Comparison of ENCODE assay signal across 19 cellular contexts in the genomic region with DNA sequence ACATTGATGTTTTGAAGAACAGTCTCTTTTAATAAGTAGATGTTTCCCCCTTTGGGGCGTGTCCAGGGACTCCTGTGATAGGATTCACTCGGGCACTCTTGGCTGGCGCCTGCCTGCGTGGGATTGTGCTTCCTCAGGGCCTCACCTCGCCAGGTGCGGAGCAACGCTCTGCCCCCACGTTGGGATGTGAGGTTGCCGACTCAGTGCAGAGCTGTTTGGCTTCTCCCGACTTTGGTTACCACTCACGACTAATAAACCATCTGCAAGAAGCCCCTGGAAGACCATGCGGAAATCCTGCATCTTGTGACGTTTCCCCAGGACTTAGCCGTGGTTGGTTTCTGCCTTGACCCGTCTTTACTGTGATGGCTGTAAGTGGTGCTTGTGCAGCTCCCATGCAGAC.
A peak's percentile ranks its signal among the peaks of the same experiment; 100 is the strongest.
DNase-seq lines count a peak whose midpoint lies in the region; ATAC-seq and TF ChIP-seq lines count a peak whose summit lies in the region.
"Had no signal": no experiment of that assay in that cellular context is flagged by ENCODE, and none has a peak within 500 bp of the region (broad histone marks: within the 10 kb centered on the region; RNA-seq: fewer than 3 reads in every experiment).

No MANE protein-coding gene starts in this region.

- no peak overlapping the region for H2BK120ac ChIP-seq in neuronal stem cell (ENCODE audit: low read depth, low read length)

- no peak overlapping the region for H2BK15ac ChIP-seq in neuronal stem cell (ENCODE audit: low read length)

- no peak overlapping the region for H3K4ac ChIP-seq in neuronal stem cell (ENCODE audit: low read length)

- no peaks in the 10 kb centered on the region for H3K36me3 ChIP-seq in CD4-positive, CD25-positive, alpha-beta regulatory T cell (ENCODE audit: control insufficient read depth, insufficient read depth, low read length)
- H3K36me3 ChIP-seq in Karpas-422 (ENCODE audit: insufficient read depth, low read length): no peaks in the 10 kb centered on the region
- no peaks in the 10 kb centered on the region for H3K36me3 ChIP-seq in neuronal stem cell (replicated peaks in 1 of 2; ENCODE audit: control insufficient read depth in 2 of 2, insufficient read depth in 2 of 2, low read length in 2 of 2)

- WGBS in neuronal stem cell (ENCODE audit: extremely low coverage in 2 of 2, insufficient read length in 2 of 2, insufficient replicate concordance in 1 of 2), 2 donors: no CpG with 5 or more reads among the region's 15 CpGs

- no peaks in the 10 kb centered on the region for H3K27me3 ChIP-seq in CD4-positive, CD25-positive, alpha-beta regulatory T cell (ENCODE audit: control insufficient read depth, insufficient read depth, low read length)
- H3K27me3 ChIP-seq in Karpas-422 (ENCODE audit: low read length) (no peaks in the 10 kb centered on the region), neuronal stem cell (ENCODE audit: control insufficient read depth in 3 of 3, insufficient read depth in 3 of 3, low read depth in 1 of 3, low read length in 3 of 3) (peaks cover 0 to 2% (median 0%) of the 10 kb centered on the region in 3 experiments)
- H3K27me3 ChIP-seq: BE2C, BLaER1 had no signal

- TF ChIP-seq CTCF in coronary artery (IDR thresholded peaks at IDR 0.05): no peak

- H4K8ac ChIP-seq in neuronal stem cell (ENCODE audit: low read depth, low read length): no peak overlapping the region

- H3K4me3 ChIP-seq in CD4-positive, CD25-positive, alpha-beta regulatory T cell (ENCODE audit: low read depth, low read length): no peak overlapping the region
- H3K4me3 ChIP-seq in Karpas-422 (ENCODE audit: low read length): no peak overlapping the region
- H3K4me3 ChIP-seq in coronary artery: no peak overlapping the region
- H3K4me3 ChIP-seq in neuronal stem cell (ENCODE audit: low read length in 2 of 2): no peak overlapping the region
- H3K4me3 ChIP-seq: BLaER1 had no signal

- H3K79me1 ChIP-seq in neuronal stem cell (ENCODE audit: low read depth, low read length): no peaks in the 10 kb centered on the region

- H3K9me3 ChIP-seq in CD4-positive, CD25-positive, alpha-beta regulatory T cell (ENCODE audit: control insufficient read depth in 2 of 2, low read length in 2 of 2): no peaks in the 10 kb centered on the region
- no peaks in the 10 kb centered on the region for H3K9me3 ChIP-seq in Karpas-422 (ENCODE audit: low read length)
- H3K9me3 ChIP-seq in neuronal stem cell (replicated peaks in 1 of 2; ENCODE audit: control insufficient read depth in 2 of 2, insufficient read depth in 1 of 2, low read depth in 1 of 2, low read length in 2 of 2): peaks cover 0 to 8% of the 10 kb centered on the region in 2 donors
- H3K9me3 ChIP-seq: Caco-2 had no signal

- H3K27ac ChIP-seq in CD4-positive, CD25-positive, alpha-beta regulatory T cell (ENCODE audit: insufficient read depth, low read length, poor library complexity, severe bottlenecking): no peak overlapping the region
- H3K27ac ChIP-seq in Karpas-422 (ENCODE audit: low read length): no peak overlapping the region
- H3K27ac ChIP-seq in coronary artery: no peak overlapping the region
- no peak overlapping the region for H3K27ac ChIP-seq in neuronal stem cell (replicated peaks; ENCODE audit: low read length)
- H3K27ac ChIP-seq: BLaER1 had no signal

- H2AFZ ChIP-seq in Karpas-422 (ENCODE audit: low read length): no peak overlapping the region
- H2AFZ ChIP-seq in neuronal stem cell (ENCODE audit: low read length): no peak overlapping the region

- H3K14ac ChIP-seq in neuronal stem cell (ENCODE audit: low read length): no peak overlapping the region

- no peaks in the 10 kb centered on the region for H3K4me1 ChIP-seq in CD4-positive, CD25-positive, alpha-beta regulatory T cell (ENCODE audit: control insufficient read depth, insufficient read depth, low read length, poor library complexity, severe bottlenecking)
- no peaks in the 10 kb centered on the region for H3K4me1 ChIP-seq in Karpas-422 (ENCODE audit: low read length)
- H3K4me1 ChIP-seq in neuronal stem cell (ENCODE audit: control insufficient read depth in 2 of 2, insufficient read depth in 1 of 2, low read depth in 1 of 2, low read length in 2 of 2): peaks cover 0 to 7% of the 10 kb centered on the region in 2 donors
- H3K4me1 ChIP-seq: Caco-2 had no signal

- no peak overlapping the region for H2BK5ac ChIP-seq in neuronal stem cell (ENCODE audit: low read length)

- peaks cover 5% of the 10 kb centered on the region for H3K27me3 Mint-ChIP-seq in CD4-positive, CD25-positive, alpha-beta regulatory T cell
- H3K27me3 Mint-ChIP-seq: CD4-positive, alpha-beta T cell had no signal

- H3K79me2 ChIP-seq in Karpas-422 (ENCODE audit: low read length): no peaks in the 10 kb centered on the region

- H3K4me3 Mint-ChIP-seq in CD4-positive, CD25-positive, alpha-beta regulatory T cell: no peak overlapping the region
- H3K4me3 Mint-ChIP-seq: CD14-positive monocyte; CD4-positive, alpha-beta T cell; CD8-positive, alpha-beta T cell had no signal

- H3K36me3 Mint-ChIP-seq in CD4-positive, CD25-positive, alpha-beta regulatory T cell: peaks cover under 1% of the 10 kb centered on the region
- H3K36me3 Mint-ChIP-seq: CD8-positive, alpha-beta T cell had no signal

- DNase-seq in CD4-positive, CD25-positive, alpha-beta regulatory T cell: no peak
- DNase-seq in Karpas-422 (peak; percentile 29), coronary artery (ENCODE audit: low spot score) (peak; percentile 59), neuronal stem cell (ENCODE audit: low spot score) (no peak), NCI-H128 (lab: John Stamatoyannopoulos, UW; ENCODE audit: unreplicated experiment) (no peak), NCI-H748 (lab: John Stamatoyannopoulos, UW; ENCODE audit: unreplicated experiment) (no peak)
- DNase-seq: 8988T; ACHN; BE2C; C1 segment of cervical spinal cord; Caco-2; Calu3; CD4-positive, alpha-beta T cell; CD8-positive, alpha-beta T cell; GF-D8 had no signal

- H2BK12ac ChIP-seq in neuronal stem cell (ENCODE audit: low read length): no peak overlapping the region

- no peak for ATAC-seq in CD4-positive, CD25-positive, alpha-beta regulatory T cell (ENCODE audit: low read depth in 2 of 2)
- no peak for ATAC-seq in HG02852 (IDR thresholded peaks at IDR 0.05; ENCODE audit: unreplicated experiment)
- ATAC-seq in HG03280 (IDR thresholded peaks at IDR 0.05; ENCODE audit: unreplicated experiment): no peak
- ATAC-seq: CD8-positive, alpha-beta T cell had no signal

- no peak overlapping the region for H4K91ac ChIP-seq in neuronal stem cell (ENCODE audit: low read depth, low read length, poor library complexity)

- no peak overlapping the region for H3K18ac ChIP-seq in neuronal stem cell (ENCODE audit: low read length)

- H3K9me3 Mint-ChIP-seq in CD4-positive, CD25-positive, alpha-beta regulatory T cell: peaks cover 0 to 2% (median 0%) of the 10 kb centered on the region in 7 donors
- H3K9me3 Mint-ChIP-seq: CD4-positive, alpha-beta T cell; CD8-positive, alpha-beta T cell had no signal

- no peaks in the 10 kb centered on the region for H3K9me2 ChIP-seq in Karpas-422 (replicated peaks; ENCODE audit: insufficient read depth, low read length)

- peak overlapping the region; percentile 17 for H2AK5ac ChIP-seq in neuronal stem cell (ENCODE audit: low read depth, low read length)

- H3K4me2 ChIP-seq in Karpas-422 (ENCODE audit: low read depth, low read length, poor library complexity, severe bottlenecking): no peak overlapping the region
- H3K4me2 ChIP-seq in neuronal stem cell (ENCODE audit: insufficient read depth, low read length, poor library complexity, severe bottlenecking): no peak overlapping the region
- H3K4me2 ChIP-seq: BLaER1 had no signal

- peak overlapping the region in 2 of 3 donors; percentile 6 to 42 for H3K27ac Mint-ChIP-seq in CD4-positive, CD25-positive, alpha-beta regulatory T cell
- H3K27ac Mint-ChIP-seq: CD4-positive, alpha-beta T cell; CD8-positive, alpha-beta T cell had no signal

- H4K20me1 ChIP-seq in Karpas-422 (ENCODE audit: insufficient read depth, low read depth, low read length): no peaks in the 10 kb centered on the region

- no peak overlapping the region for H3K23ac ChIP-seq in neuronal stem cell (ENCODE audit: low read depth, low read length, poor library complexity)

- H3K9ac ChIP-seq in Karpas-422 (ENCODE audit: low read length) (no peak overlapping the region), neuronal stem cell (ENCODE audit: low read depth, low read length, poor library complexity) (no peak overlapping the region)
- H3K9ac ChIP-seq: BLaER1 had no signal

- H3K4me1 Mint-ChIP-seq in CD4-positive, CD25-positive, alpha-beta regulatory T cell: peaks cover 0 to 6% (median 1%) of the 10 kb centered on the region in 4 donors
- H3K4me1 Mint-ChIP-seq: CD14-positive monocyte had no signal

Comparison
In these comparisons a context has a peak if more than half of its experiments do, and no peak if none do; other contexts are left out.
1. DNase-seq: peak in Karpas-422 (single experiment) and coronary artery (single experiment); none in CD4-positive, CD25-positive, alpha-beta regulatory T cell (0 of 3), neuronal stem cell (single experiment), NCI-H128 (single experiment) and NCI-H748 (single experiment).